Comparison of ENCODE assay signal across 21 cellular contexts in the genomic region with DNA sequence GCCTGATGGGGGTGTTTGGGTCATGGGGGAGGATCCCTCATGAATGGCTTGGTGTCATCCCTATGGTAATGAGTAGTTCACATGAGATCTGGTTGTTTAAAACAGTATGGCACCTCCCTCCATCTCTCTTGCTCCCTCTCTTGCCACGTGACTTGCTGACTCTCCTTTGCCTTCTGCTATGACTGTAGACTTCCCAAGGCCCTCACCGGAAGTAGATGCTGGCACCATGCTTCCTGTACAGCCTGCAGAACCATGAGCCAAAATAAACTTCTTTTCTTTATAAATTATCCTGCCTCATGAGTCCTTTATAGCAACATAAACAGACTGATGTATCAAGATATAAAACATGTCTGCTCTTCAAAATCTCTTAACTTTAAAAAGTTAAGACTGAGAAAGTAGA.
DNase-seq lines count a peak whose midpoint lies in the region; ATAC-seq and TF ChIP-seq lines count a peak whose summit lies in the region.
"Had no signal": no experiment of that assay in that cellular context is flagged by ENCODE, and none has a peak within 500 bp of the region (broad histone marks: within the 10 kb centered on the region; RNA-seq: fewer than 3 reads in every experiment).

No MANE protein-coding gene starts in this region.

- peak; percentile 3 for DNase-seq in A172 (ENCODE audit: low spot score)
- DNase-seq in Daoy (ENCODE audit: low read depth) = peak; percentile 6
- DNase-seq in iris pigment epithelial cell (ENCODE audit: low read depth) = peak; percentile 3
- no peak for DNase-seq in Right ventricle myocardium inferior (ENCODE audit: missing footprints)
- DNase-seq in Peyer's patch = no peak
- DNase-seq in NCI-H524 (lab: John Stamatoyannopoulos, UW) = no peak
- DNase-seq: AML-193, DMS 273 treated with DMSO at 0.1 percent for 48 hours, DND-41, NCI-H1436, NCI-H1930, NCI-H345, NCI-H526, PC-9, SW 1271 had no signal

- no peak overlapping the region for H3K4me3 ChIP-seq in Peyer's patch
- H3K4me3 ChIP-seq: GM12878, GM23338, PC-9 had no signal

- H3K27ac ChIP-seq in VCaP (peak overlapping the region; percentile 14; the same call in 1 of the 2 replicates), Peyer's patch (no peak overlapping the region)
- H3K27ac ChIP-seq: C4-2B, KMS-11, PC-9 had no signal

- no peaks in the 10 kb centered on the region for H3K4me1 ChIP-seq in Peyer's patch

- no peaks in the 10 kb centered on the region for H3K27me3 ChIP-seq in Peyer's patch

- no peaks in the 10 kb centered on the region for H3K36me3 ChIP-seq in Peyer's patch

- intact Hi-C loops in Right ventricle myocardium inferior (cut with DNase I) = no loop called here

- H3K9me3 ChIP-seq in Peyer's patch = no peaks in the 10 kb centered on the region

- TF ChIP-seq CTCF in VCaP (conservative IDR thresholded peaks at IDR 0.05) (no peak), Peyer's patch (IDR thresholded peaks at IDR 0.05) (no peak)

- no peak for TF ChIP-seq POLR2A in Peyer's patch (IDR thresholded peaks at IDR 0.05)

- ATAC-seq in Right ventricle myocardium inferior = no peak
- ATAC-seq: GM12878, GM23338, HepG2 had no signal

Comparison
In these comparisons a context has a peak if more than half of its experiments do, and no peak if none do; other contexts are left out.
1. DNase-seq: peak in A172 (single experiment), Daoy (single experiment) and iris pigment epithelial cell (single experiment); none in Right ventricle myocardium inferior (single experiment), Peyer's patch (0 of 3) and NCI-H524 (0 of 2).